ENCODE assay signal across 17 cellular contexts in the genomic region with DNA sequence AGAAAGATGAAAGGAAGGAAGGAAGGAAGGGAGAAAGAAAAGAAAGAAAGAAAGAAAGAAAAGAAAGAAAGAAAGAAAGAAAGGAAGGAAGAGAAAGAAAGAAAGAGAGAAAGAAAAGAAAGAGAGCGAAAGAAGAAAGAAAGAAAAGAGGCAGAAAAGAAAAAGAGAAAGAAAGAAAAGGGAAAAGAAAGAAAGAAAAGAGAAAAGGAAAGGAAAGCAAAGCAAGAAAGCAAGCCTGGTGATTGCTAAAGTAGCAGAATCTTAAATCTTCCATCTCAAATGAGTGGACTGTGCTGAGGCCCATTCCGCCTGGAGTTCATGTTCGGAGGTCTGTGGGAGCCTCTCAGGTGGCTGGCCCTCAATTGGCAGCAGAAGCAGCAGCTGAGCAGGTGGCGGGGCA.
DNase-seq lines count a peak whose midpoint lies in the region; ATAC-seq, FAIRE-seq and TF ChIP-seq lines count a peak whose summit lies in the region.
"Had no signal": no experiment of that assay in that cellular context is flagged by ENCODE, and none has a peak within 500 bp of the region (broad histone marks: within the 10 kb centered on the region; RNA-seq: fewer than 3 reads in every experiment).

No MANE protein-coding gene starts in this region.

- H3K36me3 Mint-ChIP-seq in astrocyte (ENCODE audit: low read depth, unreplicated experiment): peaks cover 2% of the 10 kb centered on the region
- no peaks in the 10 kb centered on the region for H3K36me3 Mint-ChIP-seq in chondrocyte (ENCODE audit: low read depth)

- intact Hi-C loops in HepG2 (cut with micrococcal nuclease; ENCODE audit: unreplicated experiment): no loop called here
- intact Hi-C loops in right lobe of liver (cut with DNase I): no loop called here
- intact Hi-C loops in lower leg skin (cut with DNase I; ENCODE audit: low total_unique reads): no loop called here

- peaks cover 2% of the 10 kb centered on the region for H3K79me1 ChIP-seq in trophoblast cell (ENCODE audit: low read length)

- no peak overlapping the region for H4K12ac ChIP-seq in trophoblast cell (ENCODE audit: low read depth, low read length)

- peaks cover 0 to 14% of the 10 kb centered on the region in 2 experiments; a peak in 2 of 5 replicates for H3K27me3 ChIP-seq in HepG2 (ENCODE audit: control insufficient read depth in 1 of 2, insufficient read depth in 2 of 2, low read length in 2 of 2)
- no peaks in the 10 kb centered on the region for H3K27me3 ChIP-seq in right lobe of liver
- no peaks in the 10 kb centered on the region for H3K27me3 ChIP-seq in astrocyte (ENCODE audit: insufficient read depth, low read length)
- H3K27me3 ChIP-seq in foreskin keratinocyte: no peaks in the 10 kb centered on the region
- H3K27me3 ChIP-seq in trophoblast cell (ENCODE audit: insufficient read depth, low read length): no peaks in the 10 kb centered on the region

- H2BK5ac ChIP-seq in trophoblast cell (ENCODE audit: low read depth, low read length, poor library complexity): no peak overlapping the region

- no TSS peak for BruUV-seq in HepG2 (replicated peaks; lab: Mats Ljungman, UMichigan)

- no peak overlapping the region for H3K23ac ChIP-seq in trophoblast cell (ENCODE audit: low read length)

- H4K8ac ChIP-seq in trophoblast cell (ENCODE audit: low read depth, low read length): no peak overlapping the region

- no peak for FAIRE-seq in HepG2 (lab: Jason Lieb, UNC)
- no peak for FAIRE-seq in astrocyte (lab: Jason Lieb, UNC)
- FAIRE-seq: A204.1, GM12878, GM18507 had no signal

- H4K20me1 ChIP-seq in HepG2 (ENCODE audit: insufficient read depth, low read length) (no peaks in the 10 kb centered on the region), astrocyte (ENCODE audit: insufficient read depth, low read length) (no peaks in the 10 kb centered on the region)

- H3K79me2 ChIP-seq in HepG2 (ENCODE audit: insufficient read depth, low read length) (no peaks in the 10 kb centered on the region), astrocyte (ENCODE audit: insufficient read depth, low read length) (no peaks in the 10 kb centered on the region), trophoblast cell (ENCODE audit: control insufficient read depth, insufficient read depth, low read length, poor library complexity) (no peaks in the 10 kb centered on the region)

- no peak overlapping the region for H4K91ac ChIP-seq in trophoblast cell (ENCODE audit: low read depth, low read length)

- H3K4me3 Mint-ChIP-seq in astrocyte (ENCODE audit: unreplicated experiment) (no peak overlapping the region), chondrocyte (ENCODE audit: unreplicated experiment) (no peak overlapping the region)
- H3K4me3 Mint-ChIP-seq: B cell; CD4-positive, alpha-beta T cell had no signal

- in situ Hi-C loops in HepG2 (cut with HindIII; ENCODE audit: extremely low pct_ligation_motif_present, low pct_unique_long_range_greater_than_20kb): no loop called here

- DNase-seq in HepG2 (ENCODE audit: low spot score) (no peak), right lobe of liver (no peak), astrocyte (ENCODE audit: low read depth) (no peak), foreskin keratinocyte (no peak), trophoblast cell (no peak), NCI-H82 (lab: John Stamatoyannopoulos, UW) (no peak), chondrocyte (ENCODE audit: low spot score) (no peak), lower leg skin (ENCODE audit: low spot score in 2 of 2) (no peak)
- DNase-seq: C1 segment of cervical spinal cord; CD4-positive, alpha-beta T cell; DMS79 had no signal

- peak overlapping the region; percentile 27 for H2BK12ac ChIP-seq in trophoblast cell (ENCODE audit: low read length)

- TF ChIP-seq RAD21 in HepG2 (CRISPR knock-in tag; IDR thresholded peaks at IDR 0.05): no peak

- H3K27me3 Mint-ChIP-seq in astrocyte (ENCODE audit: low read depth, unreplicated experiment) (no peaks in the 10 kb centered on the region), chondrocyte (ENCODE audit: low read depth) (no peaks in the 10 kb centered on the region)

- H3K4me1 ChIP-seq in HepG2 (ENCODE audit: insufficient read depth, low read length) (no peaks in the 10 kb centered on the region), right lobe of liver (no peaks in the 10 kb centered on the region), astrocyte (ENCODE audit: insufficient read depth, low read length) (no peaks in the 10 kb centered on the region), foreskin keratinocyte (peaks cover 30% of the 10 kb centered on the region), trophoblast cell (ENCODE audit: control insufficient read depth in 1 of 2, insufficient read depth in 2 of 2, low read length in 2 of 2) (no peaks in the 10 kb centered on the region)

- no peak overlapping the region for H2BK120ac ChIP-seq in trophoblast cell (ENCODE audit: insufficient read depth, low read length, poor library complexity)

- peaks cover 20% of the 10 kb centered on the region for H3K4me1 Mint-ChIP-seq in astrocyte (ENCODE audit: low read depth, unreplicated experiment)
- H3K4me1 Mint-ChIP-seq in chondrocyte (ENCODE audit: low read depth): peaks cover 23% of the 10 kb centered on the region
- H3K4me1 Mint-ChIP-seq: B cell had no signal

- H3K9ac ChIP-seq in HepG2 (ENCODE audit: insufficient read depth, low read depth, low read length) (no peak overlapping the region), astrocyte (ENCODE audit: low read length) (no peak overlapping the region), trophoblast cell (ENCODE audit: low read length) (no peak overlapping the region)

- H3K9me3 Mint-ChIP-seq in astrocyte (ENCODE audit: unreplicated experiment) (peaks cover 9% of the 10 kb centered on the region), chondrocyte (ENCODE audit: low read depth) (peaks cover 2% of the 10 kb centered on the region)

- H3K36me3 ChIP-seq in HepG2 (replicated peaks in 1 of 2; ENCODE audit: control insufficient read depth in 1 of 2, insufficient read depth in 2 of 2, low read length in 2 of 2): no peaks in the 10 kb centered on the region
- no peaks in the 10 kb centered on the region for H3K36me3 ChIP-seq in right lobe of liver
- no peaks in the 10 kb centered on the region for H3K36me3 ChIP-seq in astrocyte (ENCODE audit: insufficient read depth, low read length)
- H3K36me3 ChIP-seq in trophoblast cell (ENCODE audit: control insufficient read depth in 1 of 2, insufficient read depth in 2 of 2, low read length in 2 of 2): no peaks in the 10 kb centered on the region

- H3K14ac ChIP-seq in trophoblast cell (ENCODE audit: low read length): no peak overlapping the region

- ATAC-seq in HepG2 (no peak), right lobe of liver (no peak), foreskin keratinocyte (no peak)
- ATAC-seq: GM12878, HCT116 had no signal

- CTCF ChIA-PET in HepG2 (lab: Yijun Ruan, JAX; ENCODE audit: low intra/inter-chr PET ratio, low total read pairs): no interaction called here

- no peak for TF ChIP-seq EP300 in HepG2 (IDR thresholded peaks at IDR 0.05; ENCODE audit: low read depth in 2 of 2, low read length in 2 of 2)
- TF ChIP-seq EP300 in HepG2 (CRISPR knock-in tag; IDR thresholded peaks at IDR 0.05; ENCODE audit: borderline replicate concordance): no peak

- POLR2A ChIA-PET in HepG2 (lab: Yijun Ruan, JAX): no interaction called here

- H3K4me3 ChIP-seq in HepG2 (replicated peaks in 1 of 3; ENCODE audit: insufficient read depth in 1 of 3, low read depth in 2 of 3, low read length in 3 of 3): no peak overlapping the region
- no peak overlapping the region for H3K4me3 ChIP-seq in right lobe of liver
- no peak overlapping the region for H3K4me3 ChIP-seq in astrocyte (ENCODE audit: insufficient read depth, low read depth, low read length)
- no peak overlapping the region for H3K4me3 ChIP-seq in trophoblast cell (ENCODE audit: low read depth, low read length)
- no peak overlapping the region for H3K4me3 ChIP-seq in lower leg skin (ENCODE audit: low read depth, poor library complexity, severe bottlenecking)
- H3K4me3 ChIP-seq: GM12878 had no signal

- H2AK5ac ChIP-seq in trophoblast cell (ENCODE audit: low read length): no peak overlapping the region

- no peak overlapping the region for H3K18ac ChIP-seq in trophoblast cell (ENCODE audit: low read length)

- H3K4me2 ChIP-seq in HepG2 (ENCODE audit: low read depth, low read length) (no peak overlapping the region), astrocyte (ENCODE audit: low read length) (no peak overlapping the region), trophoblast cell (ENCODE audit: low read length) (no peak overlapping the region)

- no peak overlapping the region for H3K27ac ChIP-seq in HepG2 (ENCODE audit: extremely low read length, insufficient read depth, low read length)
- H3K27ac ChIP-seq in right lobe of liver: no peak overlapping the region
- no peak overlapping the region for H3K27ac ChIP-seq in astrocyte (ENCODE audit: low read depth, low read length)
- peak overlapping the region; percentile 8 for H3K27ac ChIP-seq in foreskin keratinocyte
- H3K27ac ChIP-seq in trophoblast cell (ENCODE audit: low read depth, low read length): no peak overlapping the region
- H3K27ac ChIP-seq: HL-60 had no signal

- TF ChIP-seq CTCF in HepG2 (CRISPR knock-in tag; IDR thresholded peaks at IDR 0.05) (no peak), right lobe of liver (IDR thresholded peaks at IDR 0.05) (no peak), astrocyte (IDR thresholded peaks at IDR 0.05; ENCODE audit: insufficient read depth, low read depth, low read length) (no peak), foreskin keratinocyte (conservative IDR thresholded peaks at IDR 0.05) (no peak), chondrocyte (IDR thresholded peaks at IDR 0.05) (no peak), lower leg skin (IDR thresholded peaks at IDR 0.05) (no peak)

- TF ChIP-seq POLR2A in HepG2 (IDR thresholded peaks at IDR 0.05; ENCODE audit: insufficient read depth in 1 of 2, low read depth in 2 of 2, low read length in 2 of 2) (no peak), right lobe of liver (IDR thresholded peaks at IDR 0.05) (no peak), lower leg skin (IDR thresholded peaks at IDR 0.05) (no peak)

- no peak overlapping the region for H3K4ac ChIP-seq in trophoblast cell (ENCODE audit: low read depth, low read length)

- H3K27ac Mint-ChIP-seq in astrocyte (ENCODE audit: unreplicated experiment) (peak overlapping the region; percentile 86), chondrocyte (ENCODE audit: unreplicated experiment) (no peak overlapping the region)
- H3K27ac Mint-ChIP-seq: B cell; CD4-positive, alpha-beta T cell had no signal

- H2AFZ ChIP-seq in HepG2 (ENCODE audit: low read length): no peak overlapping the region
- no peak overlapping the region for H2AFZ ChIP-seq in astrocyte (ENCODE audit: low read depth, low read length)
- H2AFZ ChIP-seq in trophoblast cell (ENCODE audit: insufficient read depth, low read length, poor library complexity): no peak overlapping the region

- 5% methylated on average over 4 of the region's 4 CpGs for whole genome bisulfite sequencing in HepG2 (ENCODE audit: low lambda C conversion rate)
- WGBS in right lobe of liver (ENCODE audit: insufficient coverage, low coverage, low lambda C conversion rate, missing lambda C conversion rate): 30% methylated on average over 2 of the region's 4 CpGs
- no CpG with 5 or more reads among the region's 4 CpGs for WGBS in trophoblast cell (ENCODE audit: extremely low coverage, insufficient coverage, insufficient read length)
- 63 to 78% methylated on average over 4 of the region's 4 CpGs for WGBS in lower leg skin, 2 donors

- H3K9me3 ChIP-seq in HepG2 (ENCODE audit: low read length): no peaks in the 10 kb centered on the region
- no peaks in the 10 kb centered on the region for H3K9me3 ChIP-seq in right lobe of liver
- H3K9me3 ChIP-seq in astrocyte (ENCODE audit: insufficient read depth, low read depth, low read length): no peaks in the 10 kb centered on the region
- no peaks in the 10 kb centered on the region for H3K9me3 ChIP-seq in trophoblast cell (ENCODE audit: insufficient read depth, low read depth, low read length)
